27 cellular contexts compared by ENCODE assay signal in the genomic region with DNA sequence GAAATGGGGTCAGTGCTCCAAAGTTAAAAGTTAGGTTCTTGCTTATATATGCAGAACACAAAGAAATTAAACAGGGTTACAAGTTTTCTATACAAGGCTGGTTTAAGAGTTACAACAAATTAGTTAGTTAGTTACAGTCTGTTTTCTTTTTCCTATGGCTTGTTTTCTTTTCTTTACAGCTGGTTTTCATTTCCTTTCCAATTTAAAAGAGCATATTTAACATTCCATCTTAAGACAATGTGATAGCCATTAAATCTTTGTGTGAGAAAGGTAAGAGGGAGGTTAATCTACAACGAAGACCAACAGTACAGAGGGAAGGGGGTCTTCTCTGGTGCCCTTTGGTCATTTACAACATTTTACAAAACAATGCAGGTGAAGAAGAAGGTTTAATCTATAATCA.
DNase-seq lines count a peak whose midpoint lies in the region; ATAC-seq, FAIRE-seq and TF ChIP-seq lines count a peak whose summit lies in the region.
"Had no signal": no experiment of that assay in that cellular context is flagged by ENCODE, and none has a peak within 500 bp of the region (broad histone marks: within the 10 kb centered on the region; RNA-seq: fewer than 3 reads in every experiment).

No MANE protein-coding gene starts in this region.

- peak; percentile 29 for FAIRE-seq in endometrium (lab: Jason Lieb, UNC)
- FAIRE-seq: A204.1, frontal cortex, K562, RCC 7860 had no signal

- H3K4me3 Mint-ChIP-seq in HFFc6 (peak overlapping the region; percentile 56), mesothelial cell of epicardium (no peak overlapping the region), T-helper 17 cell (no peak overlapping the region)
- H3K4me3 Mint-ChIP-seq in activated CD4-positive, alpha-beta memory T cell treated with anti-CD3 and anti-CD28 coated beads, Interleukin-2, amount 10 ng/mL, durations not matched to agents 7 days and 5 days, result no peak overlapping the region
- H3K4me3 Mint-ChIP-seq: memory B cell; stimulated activated naive CD8-positive, alpha-beta T cell treated with anti-CD3 and anti-CD28 coated beads, Interleukin-15, amount 100 ng/mL, for 72 hours had no signal

- H3K27ac Mint-ChIP-seq in HFFc6 (peak overlapping the region; percentile 89), mesothelial cell of epicardium (peak overlapping the region; percentile 84), T-helper 17 cell (no peak overlapping the region)
- H3K27ac Mint-ChIP-seq in activated CD4-positive, alpha-beta memory T cell treated with anti-CD3 and anti-CD28 coated beads, Interleukin-2, amount 10 ng/mL, durations not matched to agents 7 days and 5 days, result no peak overlapping the region
- H3K27ac Mint-ChIP-seq: memory B cell; progenitor cell of endocrine pancreas; stimulated activated naive CD8-positive, alpha-beta T cell treated with anti-CD3 and anti-CD28 coated beads, Interleukin-15, amount 100 ng/mL, for 72 hours had no signal

- TF ChIP-seq CTCF in AG10803 (conservative IDR thresholded peaks at IDR 0.05; ENCODE audit: low read length), result no peak
- no peak for TF ChIP-seq CTCF in HFFc6 (IDR thresholded peaks at IDR 0.05)
- no peak for TF ChIP-seq CTCF in mesothelial cell of epicardium (IDR thresholded peaks at IDR 0.05; ENCODE audit: unreplicated experiment)

- H3K4me1 Mint-ChIP-seq in HFFc6 (ENCODE audit: low read depth) (peaks cover 40% of the 10 kb centered on the region), mesothelial cell of epicardium (peaks cover 20% of the 10 kb centered on the region), T-helper 17 cell (no peaks in the 10 kb centered on the region)
- peaks cover 9% of the 10 kb centered on the region for H3K4me1 Mint-ChIP-seq in activated CD4-positive, alpha-beta memory T cell treated with anti-CD3 and anti-CD28 coated beads, Interleukin-2, amount 10 ng/mL, durations not matched to agents 7 days and 5 days

- H3K36me3 Mint-ChIP-seq in HFFc6 (ENCODE audit: low read depth) (no peaks in the 10 kb centered on the region), mesothelial cell of epicardium (no peaks in the 10 kb centered on the region), T-helper 17 cell (ENCODE audit: low read depth) (no peaks in the 10 kb centered on the region)
- H3K36me3 Mint-ChIP-seq in activated CD4-positive, alpha-beta memory T cell treated with anti-CD3 and anti-CD28 coated beads, Interleukin-2, amount 10 ng/mL, durations not matched to agents 7 days and 5 days (ENCODE audit: low read depth), result no peaks in the 10 kb centered on the region
- H3K36me3 Mint-ChIP-seq: memory B cell had no signal

- ATAC-seq in HG02798 (IDR thresholded peaks at IDR 0.05; ENCODE audit: poor library complexity, unreplicated experiment), result no peak
- no peak for ATAC-seq in T-helper 17 cell
- ATAC-seq: HCT116; K562; left colon; stimulated activated naive CD8-positive, alpha-beta T cell treated with anti-CD3 and anti-CD28 coated beads, Interleukin-15, amount 100 ng/mL, for 72 hours had no signal

- CTCF ChIA-PET in activated CD4-positive, alpha-beta memory T cell treated with anti-CD3 and anti-CD28 coated beads, Interleukin-2, amount 10 ng/mL, durations not matched to agents 7 days and 5 days (lab: Charles Lee), result no interaction called here

- H3K27me3 Mint-ChIP-seq in HFFc6 (ENCODE audit: insufficient read depth) (no peaks in the 10 kb centered on the region), mesothelial cell of epicardium (ENCODE audit: low read depth) (no peaks in the 10 kb centered on the region), T-helper 17 cell (no peaks in the 10 kb centered on the region)
- H3K27me3 Mint-ChIP-seq in activated CD4-positive, alpha-beta memory T cell treated with anti-CD3 and anti-CD28 coated beads, Interleukin-2, amount 10 ng/mL, durations not matched to agents 7 days and 5 days, result no peaks in the 10 kb centered on the region
- H3K27me3 Mint-ChIP-seq: progenitor cell of endocrine pancreas; stimulated activated naive CD8-positive, alpha-beta T cell treated with anti-CD3 and anti-CD28 coated beads, Interleukin-15, amount 100 ng/mL, for 72 hours had no signal

- POLR2A ChIA-PET in activated CD4-positive, alpha-beta memory T cell treated with anti-CD3 and anti-CD28 coated beads, Interleukin-2, amount 10 ng/mL, durations not matched to agents 7 days and 5 days (lab: Charles Lee), result no interaction called here

- DNase-seq in AG10803 (ENCODE audit: low read depth) (peak; percentile 47), HFFc6 (no peak), mesothelial cell of epicardium (ENCODE audit: low spot score in 2 of 2, unreplicated experiment in 2 of 2) (no peak), T-helper 17 cell (no peak), islet precursor cell (no peak)
- no peak for DNase-seq in activated CD4-positive, alpha-beta memory T cell treated with anti-CD3 and anti-CD28 coated beads, Interleukin-2, amount 10 ng/mL, durations not matched to agents 7 days and 5 days
- DNase-seq: activated CD4-positive, alpha-beta T cell treated with anti-CD3 and anti-CD28 coated beads for 4 hours; activated effector memory CD4-positive, alpha-beta T cell treated with anti-CD3 and anti-CD28 coated beads, Interleukin-2, amount 50 U/mL, for 16 hours; activated T-cell treated with anti-CD3 and anti-CD28 coated beads, Interleukin-2, amount 50 U/mL, for 1 hour; BE2C; GDM1; left colon; NCI-H1105; NCI-H1930; NCI-H226; stimulated activated naive CD8-positive, alpha-beta T cell treated with anti-CD3 and anti-CD28 coated beads, Interleukin-15, amount 100 ng/mL, for 72 hours; thyroid gland had no signal

- H3K9me3 ChIP-seq in T-helper 17 cell (ENCODE audit: control insufficient read depth, low read length, poor library complexity, severe bottlenecking), result no peaks in the 10 kb centered on the region
- H3K9me3 ChIP-seq: BE2C, neutrophil, thyroid gland had no signal

- H3K9me3 Mint-ChIP-seq in HFFc6 (no peaks in the 10 kb centered on the region), mesothelial cell of epicardium (peaks cover 35% of the 10 kb centered on the region)
- H3K9me3 Mint-ChIP-seq in activated CD4-positive, alpha-beta memory T cell treated with anti-CD3 and anti-CD28 coated beads, Interleukin-2, amount 10 ng/mL, durations not matched to agents 7 days and 5 days, result no peaks in the 10 kb centered on the region
- H3K9me3 Mint-ChIP-seq: memory B cell had no signal

- no peak overlapping the region for H3K4me3 ChIP-seq in AG10803 (ENCODE audit: low read length)
- H3K4me3 ChIP-seq: K562, thyroid gland had no signal

Comparison
In these comparisons a context has a peak if more than half of its experiments do, and no peak if none do; other contexts are left out.
1. H3K27ac Mint-ChIP-seq: peak in HFFc6 (single experiment) and mesothelial cell of epicardium (single experiment); none in activated CD4-positive, alpha-beta memory T cell treated with anti-CD3 and anti-CD28 coated beads, Interleukin-2, amount 10 ng/mL, durations not matched to agents 7 days and 5 days (single experiment) and T-helper 17 cell (single experiment).